In the genomic region with DNA sequence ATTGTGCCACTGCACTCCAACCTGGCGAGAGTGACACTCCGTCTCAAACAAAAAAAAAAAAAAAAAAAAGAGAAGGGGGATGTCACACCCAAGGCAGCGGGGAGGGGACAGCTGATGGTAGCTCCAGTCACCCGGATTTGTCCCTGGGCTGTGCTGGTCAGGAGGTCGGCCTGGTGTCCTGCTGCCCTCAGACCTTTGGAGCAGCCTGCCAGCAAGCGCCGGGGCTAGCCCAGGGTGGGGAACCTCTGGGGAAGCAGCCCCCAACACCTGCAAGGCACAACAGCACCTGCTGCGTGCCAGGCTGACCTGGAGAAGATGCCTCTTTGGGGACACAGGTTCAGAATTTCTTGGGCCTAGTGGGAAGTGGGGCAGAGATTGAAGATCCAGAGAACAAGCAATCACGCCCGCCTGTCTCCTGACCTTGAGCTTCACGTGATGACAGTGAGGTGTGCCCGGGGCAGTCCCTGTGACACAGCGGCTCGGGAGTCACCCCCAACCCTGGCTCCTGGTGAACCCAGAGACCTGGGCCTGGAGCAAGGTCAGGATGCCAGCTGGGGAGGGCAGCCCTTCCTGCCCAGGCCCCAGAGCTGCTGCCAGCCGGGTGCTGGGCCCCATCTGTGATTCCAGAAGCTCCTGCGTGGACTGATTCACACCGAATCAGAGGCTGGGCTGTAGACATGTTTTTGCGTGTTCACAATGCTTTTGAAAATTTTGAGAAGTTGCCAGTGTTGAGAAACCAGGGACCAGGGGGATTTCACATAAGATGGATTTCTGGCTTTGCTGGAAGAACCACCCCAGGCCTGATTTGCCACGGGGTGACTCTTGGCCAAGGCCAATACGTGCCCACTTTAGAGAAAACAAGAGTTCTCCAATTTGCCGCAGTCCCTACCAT, we compare ENCODE assay signal across 18 cellular contexts.
DNase-seq lines count a peak whose midpoint lies in the region; ATAC-seq and TF ChIP-seq lines count a peak whose summit lies in the region.
"Had no signal": no experiment of that assay in that cellular context is flagged by ENCODE, and none has a peak within 500 bp of the region (broad histone marks: within the 10 kb centered on the region; RNA-seq: fewer than 3 reads in every experiment).

No MANE protein-coding gene starts in this region.

- no peaks in the 10 kb centered on the region for H3K27me3 ChIP-seq in foreskin keratinocyte
- no peaks in the 10 kb centered on the region for H3K27me3 ChIP-seq in stomach
- H3K27me3 ChIP-seq: SJCRH30 had no signal

- no peak for TF ChIP-seq CTCF in MCF 10A (IDR thresholded peaks at IDR 0.05; ENCODE audit: unreplicated experiment)
- TF ChIP-seq CTCF in foreskin keratinocyte (conservative IDR thresholded peaks at IDR 0.05) = no peak
- no peak for TF ChIP-seq CTCF in stomach (IDR thresholded peaks at IDR 0.05)

- POLR2A ChIA-PET in MCF 10A (lab: Yijun Ruan, JAX) = interaction anchor here (0.7 to 1.4 kb wide), 2 partner anchors 24 to 50 kb away, joined by 3 read pairs; no protein-coding TSS in a partner anchor

- CTCF ChIA-PET in activated naive CD4-positive, alpha-beta T cell treated with anti-CD3 and anti-CD28 coated beads, Interleukin-2, amount 10 ng/mL, durations not matched to agents 7 days and 5 days (lab: Charles Lee) = no interaction called here
- CTCF ChIA-PET in MCF 10A (lab: Yijun Ruan, JAX) = interaction anchor here (0.7 to 1.9 kb wide), 5 partner anchors 8 to 411 kb away, joined by 3 to 6 read pairs (median 3); no protein-coding TSS in a partner anchor

- H3K4me3 Mint-ChIP-seq in activated naive CD4-positive, alpha-beta T cell treated with anti-CD3 and anti-CD28 coated beads, Interleukin-2, amount 10 ng/mL, durations not matched to agents 7 days and 5 days = no peak overlapping the region
- H3K4me3 Mint-ChIP-seq in MCF 10A (ENCODE audit: unreplicated experiment) = no peak overlapping the region
- H3K4me3 Mint-ChIP-seq: activated CD4-positive, alpha-beta T cell treated with anti-CD3 and anti-CD28 coated beads, Interleukin-2, amount 10 ng/mL, durations not matched to agents 24 days and 14 days; CD8-positive, alpha-beta T cell; immature natural killer cell had no signal

- H3K36me3 Mint-ChIP-seq in activated naive CD4-positive, alpha-beta T cell treated with anti-CD3 and anti-CD28 coated beads, Interleukin-2, amount 10 ng/mL, durations not matched to agents 7 days and 5 days = peaks cover 12% of the 10 kb centered on the region
- H3K36me3 Mint-ChIP-seq in MCF 10A (ENCODE audit: insufficient read depth, unreplicated experiment) = peaks cover 25% of the 10 kb centered on the region

- intact Hi-C loops in MCF 10A (cut with micrococcal nuclease) (no loop called here), stomach (cut with DNase I; ENCODE audit: low total_unique reads) (no loop called here)

- no peaks in the 10 kb centered on the region for H3K27me3 Mint-ChIP-seq in activated naive CD4-positive, alpha-beta T cell treated with anti-CD3 and anti-CD28 coated beads, Interleukin-2, amount 10 ng/mL, durations not matched to agents 7 days and 5 days
- H3K27me3 Mint-ChIP-seq in MCF 10A (ENCODE audit: insufficient read depth, unreplicated experiment) = no peaks in the 10 kb centered on the region
- H3K27me3 Mint-ChIP-seq: activated CD4-positive, alpha-beta T cell treated with anti-CD3 and anti-CD28 coated beads, Interleukin-2, amount 10 ng/mL, durations not matched to agents 24 days and 14 days had no signal

- no peak for TF ChIP-seq EP300 in stomach (IDR thresholded peaks at IDR 0.05)

- 77 to 82% (median 79%) methylated on average over 14 to 21 of the region's 21 CpGs for WGBS in stomach, 5 donors

- no peaks in the 10 kb centered on the region for H3K4me1 Mint-ChIP-seq in activated naive CD4-positive, alpha-beta T cell treated with anti-CD3 and anti-CD28 coated beads, Interleukin-2, amount 10 ng/mL, durations not matched to agents 7 days and 5 days
- H3K4me1 Mint-ChIP-seq in MCF 10A (ENCODE audit: insufficient read depth, unreplicated experiment) = no peaks in the 10 kb centered on the region
- H3K4me1 Mint-ChIP-seq: activated CD4-positive, alpha-beta T cell treated with anti-CD3 and anti-CD28 coated beads, Interleukin-2, amount 10 ng/mL, durations not matched to agents 24 days and 14 days had no signal

- H3K4me1 ChIP-seq in foreskin keratinocyte (no peaks in the 10 kb centered on the region), stomach (peaks cover 35 to 77% (median 64%) of the 10 kb centered on the region in 4 donors)

- no peaks in the 10 kb centered on the region for H3K9me3 ChIP-seq in stomach
- H3K9me3 ChIP-seq: SJCRH30 had no signal

- H3K9me3 Mint-ChIP-seq in activated naive CD4-positive, alpha-beta T cell treated with anti-CD3 and anti-CD28 coated beads, Interleukin-2, amount 10 ng/mL, durations not matched to agents 7 days and 5 days = no peaks in the 10 kb centered on the region
- H3K9me3 Mint-ChIP-seq in MCF 10A (ENCODE audit: unreplicated experiment) = no peaks in the 10 kb centered on the region
- H3K9me3 Mint-ChIP-seq: activated CD4-positive, alpha-beta T cell treated with anti-CD3 and anti-CD28 coated beads, Interleukin-2, amount 10 ng/mL, durations not matched to agents 24 days and 14 days; CD8-positive, alpha-beta T cell; immature natural killer cell had no signal

- ATAC-seq in foreskin keratinocyte (peak; percentile 25), HG03521 (IDR thresholded peaks at IDR 0.05; ENCODE audit: unreplicated experiment) (no peak)
- ATAC-seq: CD8-positive, alpha-beta T cell had no signal

- no peak for TF ChIP-seq POLR2A in stomach (IDR thresholded peaks at IDR 0.05)

- peaks cover 50 to 100% (median 88%) of the 10 kb centered on the region in 4 donors for H3K36me3 ChIP-seq in stomach

- H3K27ac ChIP-seq in foreskin keratinocyte (no peak overlapping the region), stomach (peak overlapping the region; percentile 22 to 82 (median 78)), substantia nigra (ENCODE audit: low read depth, low read length, poor library complexity, severe bottlenecking) (no peak overlapping the region)
- H3K27ac ChIP-seq: KMS-11, SJCRH30 had no signal

- DNase-seq in activated naive CD4-positive, alpha-beta T cell treated with anti-CD3 and anti-CD28 coated beads, Interleukin-2, amount 10 ng/mL, durations not matched to agents 7 days and 5 days = no peak
- DNase-seq in activated naive CD4-positive, alpha-beta T cell (lab: John Stamatoyannopoulos, UW) = no peak
- DNase-seq in MCF 10A (ENCODE audit: unreplicated experiment) = no peak
- peak; percentile 28 to 34 for DNase-seq in foreskin keratinocyte
- no peak for DNase-seq in stomach
- no peak for DNase-seq in activated effector memory CD4-positive, alpha-beta T cell treated with anti-CD3 and anti-CD28 coated beads, Interleukin-2, amount 50 U/mL, for 16 hours
- no peak for DNase-seq in substantia nigra (lab: John Stamatoyannopoulos, UW)
- DNase-seq: activated CD4-positive, alpha-beta T cell treated with anti-CD3 and anti-CD28 coated beads, Interleukin-2, amount 10 ng/mL, durations not matched to agents 24 days and 14 days; activated T-cell treated with anti-CD3 and anti-CD28 coated beads, Interleukin-2, amount 50 U/mL, for 1 hour; CD8-positive, alpha-beta T cell; H7; immature natural killer cell; NCI-H1417 treated with DMSO at 0.1 percent for 48 hours; NCI-H226; T-helper 9 cell had no signal

- no peak overlapping the region for H3K4me3 ChIP-seq in stomach
- H3K4me3 ChIP-seq: SJCRH30 had no signal

- BruUV-seq in MCF 10A (replicated peaks; lab: Mats Ljungman, UMichigan) = no TSS peak

- peak overlapping the region; percentile 16 for H3K27ac Mint-ChIP-seq in activated naive CD4-positive, alpha-beta T cell treated with anti-CD3 and anti-CD28 coated beads, Interleukin-2, amount 10 ng/mL, durations not matched to agents 7 days and 5 days
- H3K27ac Mint-ChIP-seq in MCF 10A (ENCODE audit: low read depth, unreplicated experiment) = peak overlapping the region; percentile 69
- H3K27ac Mint-ChIP-seq: activated CD4-positive, alpha-beta T cell treated with anti-CD3 and anti-CD28 coated beads, Interleukin-2, amount 10 ng/mL, durations not matched to agents 24 days and 14 days; CD8-positive, alpha-beta T cell had no signal

Comparison
In these comparisons a context has a peak if more than half of its experiments do, and no peak if none do; other contexts are left out.
1. DNase-seq: peak in foreskin keratinocyte (2 of 2); none in activated naive CD4-positive, alpha-beta T cell treated with anti-CD3 and anti-CD28 coated beads, Interleukin-2, amount 10 ng/mL, durations not matched to agents 7 days and 5 days (single experiment), activated naive CD4-positive, alpha-beta T cell (0 of 4), MCF 10A (single experiment), stomach (single experiment), activated effector memory CD4-positive, alpha-beta T cell treated with anti-CD3 and anti-CD28 coated beads, Interleukin-2, amount 50 U/mL, for 16 hours (single experiment) and substantia nigra (0 of 49).
2. H3K27ac ChIP-seq: peak in stomach (5 of 5); none in foreskin keratinocyte (single experiment) and substantia nigra (single experiment).